In genomic region chr17:29569245-29569950, GRCh38 we compare ENCODE assay signal across 9 cellular contexts. TPM values are rescaled to one million over a fixed set of nuclear protein-coding genes. Genes with fewer than 3 reads are reported as not detected.
DNase-seq lines count a peak whose midpoint lies in the region; ATAC-seq, FAIRE-seq and TF ChIP-seq lines count a peak whose summit lies in the region.
"Had no signal": no experiment of that assay in that cellular context is flagged by ENCODE, and none has a peak within 500 bp of the region (broad histone marks: within the 10 kb centered on the region; RNA-seq: fewer than 3 reads in every experiment).

No MANE protein-coding gene starts in this region.

- no peak for TF ChIP-seq CTCF in A549 (IDR thresholded peaks at IDR 0.05)
- no peak for TF ChIP-seq CTCF in astrocyte (IDR thresholded peaks at IDR 0.05; ENCODE audit: insufficient read depth, low read depth, low read length)
- TF ChIP-seq CTCF in lower leg skin (IDR thresholded peaks at IDR 0.05), result no peak
- TF ChIP-seq CTCF in transverse colon (IDR thresholded peaks at IDR 0.05), result no peak

- peak overlapping the region; percentile 89 for H3K4me3 Mint-ChIP-seq in astrocyte (ENCODE audit: unreplicated experiment)

- DNase-seq in A549 (ENCODE audit: low read depth in 1 of 2, low spot score in 1 of 2) (no peak), HK-2 (ENCODE audit: unreplicated experiment) (peak; percentile 39), astrocyte (ENCODE audit: low read depth) (no peak), lower leg skin (ENCODE audit: low spot score in 2 of 2) (peak; percentile 15 to 72), transverse colon (no peak), LoVo (ENCODE audit: low spot score) (no peak), inferior parietal cortex (ENCODE audit: extremely low spot score) (no peak)

- H3K27me3 ChIP-seq in astrocyte (ENCODE audit: insufficient read depth, low read length), result peaks cover 5% of the 10 kb centered on the region
- H3K27me3 ChIP-seq in transverse colon, result no peaks in the 10 kb centered on the region

- 82% methylated on average over 14 of the region's 14 CpGs for WGBS in A549 (ENCODE audit: missing lambda C conversion rate)
- WGBS in lower leg skin, 2 donors, result 52 to 53% methylated on average over 14 of the region's 14 CpGs
- 69 to 92% methylated on average over 6 to 14 of the region's 14 CpGs for WGBS in transverse colon (ENCODE audit: low coverage in 1 of 2), 2 donors

- no peaks in the 10 kb centered on the region for H3K9me3 ChIP-seq in A549
- no peaks in the 10 kb centered on the region for H3K9me3 ChIP-seq in astrocyte (ENCODE audit: insufficient read depth, low read depth, low read length)
- H3K9me3 ChIP-seq in transverse colon, result no peaks in the 10 kb centered on the region

- H3K27ac ChIP-seq in A549 (peak overlapping the region; percentile 92 to 94), astrocyte (ENCODE audit: low read depth, low read length) (peak overlapping the region; percentile 3), transverse colon (peak overlapping the region; percentile 94 to 97 (median 95))

- ATAC-seq in A549, result no peak
- no peak for ATAC-seq in HG03521 (IDR thresholded peaks at IDR 0.05; ENCODE audit: unreplicated experiment)

- H3K4me1 Mint-ChIP-seq in astrocyte (ENCODE audit: low read depth, unreplicated experiment), result peaks cover 5% of the 10 kb centered on the region

- H3K9me3 Mint-ChIP-seq in astrocyte (ENCODE audit: unreplicated experiment), result no peaks in the 10 kb centered on the region

- H3K4me1 ChIP-seq in A549, result peaks cover 20% of the 10 kb centered on the region
- peaks cover 26% of the 10 kb centered on the region for H3K4me1 ChIP-seq in astrocyte (ENCODE audit: insufficient read depth, low read length)
- H3K4me1 ChIP-seq in transverse colon, result peaks cover 18 to 61% (median 42%) of the 10 kb centered on the region in 4 donors

- no peak for TF ChIP-seq EP300 in A549 (IDR thresholded peaks at IDR 0.05)
- TF ChIP-seq EP300 in transverse colon (IDR thresholded peaks at IDR 0.05; ENCODE audit: low read depth), result no peak

- in situ Hi-C loops in transverse colon (cut with MboI; ENCODE audit: low pct_ligation_motif_present in 1 of 4, low pct_unique_long_range_greater_than_20kb in 1 of 4, low sequenced_read_pairs in 3 of 4), result no loop called here

- POLR2A ChIA-PET in A549 (lab: Yijun Ruan, JAX), result interaction anchor here (4.0 kb wide), 1 partner anchor 22 kb away, joined by 21 read pairs; the partner anchor contains the start of gene ANKRD13B

- FAIRE-seq in A549 (lab: Jason Lieb, UNC), result no peak
- no peak for FAIRE-seq in astrocyte (lab: Jason Lieb, UNC)
- FAIRE-seq: islet of Langerhans had no signal

- H3K9ac ChIP-seq in astrocyte (ENCODE audit: low read length), result peak overlapping the region; percentile 83

- intact Hi-C loops in lower leg skin (cut with DNase I; ENCODE audit: low total_unique reads), result no loop called here
- intact Hi-C loops in transverse colon (cut with DNase I; ENCODE audit: low total_unique reads), result no loop called here

- H3K27me3 Mint-ChIP-seq in astrocyte (ENCODE audit: low read depth, unreplicated experiment), result peaks cover 8% of the 10 kb centered on the region

- TF ChIP-seq RAD21 in A549 (conservative IDR thresholded peaks at IDR 0.05 in 1 of 2, IDR thresholded peaks at IDR 0.05 in 1 of 2), result no peak

- H3K36me3 Mint-ChIP-seq in astrocyte (ENCODE audit: low read depth, unreplicated experiment), result peaks cover 9% of the 10 kb centered on the region

- no peaks in the 10 kb centered on the region for H3K79me2 ChIP-seq in astrocyte (ENCODE audit: insufficient read depth, low read length)

- H3K36me3 ChIP-seq in astrocyte (ENCODE audit: insufficient read depth, low read length) (no peaks in the 10 kb centered on the region), transverse colon (no peaks in the 10 kb centered on the region)

- H3K27ac Mint-ChIP-seq in astrocyte (ENCODE audit: unreplicated experiment), result peak overlapping the region; percentile 58

- H2AFZ ChIP-seq in astrocyte (ENCODE audit: low read depth, low read length), result peak overlapping the region; percentile 93

- H3K4me3 ChIP-seq in A549, result peak overlapping the region; percentile 62
- H3K4me3 ChIP-seq in astrocyte (ENCODE audit: insufficient read depth, low read depth, low read length), result peak overlapping the region; percentile 83
- H3K4me3 ChIP-seq in lower leg skin (ENCODE audit: low read depth, poor library complexity, severe bottlenecking), result peak overlapping the region; percentile 68
- peak overlapping the region; percentile 58 to 72 (median 61) for H3K4me3 ChIP-seq in transverse colon

- peaks cover 19% of the 10 kb centered on the region for H4K20me1 ChIP-seq in astrocyte (ENCODE audit: insufficient read depth, low read length)

- TF ChIP-seq POLR2A in A549 (IDR thresholded peaks at IDR 0.05; ENCODE audit: low read length), result no peak
- TF ChIP-seq POLR2A in lower leg skin (IDR thresholded peaks at IDR 0.05), result no peak
- no peak for TF ChIP-seq POLR2A in transverse colon (IDR thresholded peaks at IDR 0.05)

- H3K4me2 ChIP-seq in A549 (peak overlapping the region; percentile 83), astrocyte (ENCODE audit: low read length) (peak overlapping the region; percentile 92)

- CTCF ChIA-PET in A549 (lab: Yijun Ruan, JAX), result interaction anchor here (0.6 to 24.0 kb wide), 11 partner anchors 12 to 362 kb away, joined by 3 to 474 read pairs (median 4); partner anchors contain the start of genes ANKRD13B and CORO6

TF ChIP-seq in A549, 52 proteins besides CTCF, POLR2A, EP300 and RAD21 (continues in another document):
- no peak for TF ChIP-seq EHF (CRISPR knock-in tag; IDR thresholded peaks at IDR 0.05)
- no peak for TF ChIP-seq TP53 (CRISPR knock-in tag; IDR thresholded peaks at IDR 0.05)
- TF ChIP-seq HOXB5 (CRISPR knock-in tag; IDR thresholded peaks at IDR 0.05), result no peak
- TF ChIP-seq PBX3 (IDR thresholded peaks at IDR 0.05), result no peak
- TF ChIP-seq RNF2 (IDR thresholded peaks at IDR 0.05; ENCODE audit: borderline replicate concordance, low read depth), result no peak
- no peak for TF ChIP-seq ESRRA (IDR thresholded peaks at IDR 0.05; ENCODE audit: borderline replicate concordance, low read length)
- no peak for TF ChIP-seq CHD2 (IDR thresholded peaks at IDR 0.05; ENCODE audit: low read length, partially characterized antibody)

RNA-seq across cellular contexts. Expression of gene TP53I13, which starts 0.9 kb away (rescaled TPM):
- polyA plus RNA-seq in A549 (2011; rRNA removed), result 27.5 and 31.3 TPM in 2 replicates
- 54.4 and 79.1 TPM in 2 replicates for polyA plus RNA-seq in A549 (2012; cell fraction: cytosol; rRNA removed)
- polyA plus RNA-seq in A549 (2012; cell fraction: nucleus; rRNA removed), result 316 and 464 TPM in 2 replicates
- polyA plus RNA-seq in A549 (2017; fragmentation: RNase III; extraction: RNeasy Plus Mini Kit Qiagen cat#74134 plus additional on column Dnase treatment), result 50.5 to 59.0 TPM (median 57.8 TPM) in 3 replicates
- polyA minus RNA-seq in A549 (2011; rRNA and poly(A)+ RNA removed), result 21.7 and 42.5 TPM in 2 replicates
- total RNA-seq in astrocyte, result 31.7 and 31.8 TPM in 2 replicates
- 10 to 100 TPM; 30.2 to 55.8 (median 34.5) TPM for total RNA-seq in lower leg skin
- total RNA-seq in transverse colon, result 100 to 1,000 TPM in 1 of 4 donors, 10 to 100 TPM in 3; 47.8 to 144 (median 87.7) TPM

RNA-seq across cellular contexts. Expression of gene ABHD15, which starts 2.6 kb away (rescaled TPM):
- 13.5 and 16.5 TPM in 2 replicates for polyA plus RNA-seq in A549 (2011; rRNA removed)
- polyA plus RNA-seq in A549 (2012; cell fraction: cytosol; rRNA removed), result 10.6 and 15.2 TPM in 2 replicates
- 12.0 and 14.2 TPM in 2 replicates for polyA plus RNA-seq in A549 (2012; cell fraction: nucleus; rRNA removed)
- 13.6 to 15.8 TPM (median 14.7 TPM) in 3 replicates for polyA plus RNA-seq in A549 (2017; fragmentation: RNase III; extraction: RNeasy Plus Mini Kit Qiagen cat#74134 plus additional on column Dnase treatment)
- 19.5 and 19.6 TPM in 2 replicates for polyA minus RNA-seq in A549 (2011; rRNA and poly(A)+ RNA removed)
- 8.6 and 9.7 TPM in 2 replicates for total RNA-seq in astrocyte
- total RNA-seq in lower leg skin, result 10 to 100 TPM in 1 of 4 donors, 1 to 10 TPM in 3; 4.1 to 10.4 (median 7.5) TPM
- 10 to 100 TPM; 18.7 to 38.0 (median 24.6) TPM for total RNA-seq in transverse colon

RNA-seq across cellular contexts. Expression of gene GIT1, which starts 20.1 kb away (rescaled TPM):
- polyA plus RNA-seq in A549 (2011; rRNA removed), result 53.0 and 56.8 TPM in 2 replicates
- polyA plus RNA-seq in A549 (2012; cell fraction: cytosol; rRNA removed), result 73.4 and 97.2 TPM in 2 replicates
- polyA plus RNA-seq in A549 (2012; cell fraction: nucleus; rRNA removed), result 121 and 187 TPM in 2 replicates
- polyA plus RNA-seq in A549 (2017; fragmentation: RNase III; extraction: RNeasy Plus Mini Kit Qiagen cat#74134 plus additional on column Dnase treatment), result 45.2 to 47.8 TPM (median 45.3 TPM) in 3 replicates
- 104 and 105 TPM in 2 replicates for polyA minus RNA-seq in A549 (2011; rRNA and poly(A)+ RNA removed)
- total RNA-seq in astrocyte, result 48.9 and 52.2 TPM in 2 replicates
- total RNA-seq in lower leg skin, result 10 to 100 TPM; 44.0 to 67.1 (median 51.3) TPM
- 10 to 100 TPM; 39.2 to 71.8 (median 41.3) TPM for total RNA-seq in transverse colon

RNA-seq across cellular contexts. Expression of gene ANKRD13B, which starts 23.5 kb away (rescaled TPM):
- 4.0 and 4.5 TPM in 2 replicates for polyA plus RNA-seq in A549 (2011; rRNA removed)
- polyA plus RNA-seq in A549 (2012; cell fraction: cytosol; rRNA removed), result 16.3 and 21.8 TPM in 2 replicates
- 84.1 and 142 TPM in 2 replicates for polyA plus RNA-seq in A549 (2012; cell fraction: nucleus; rRNA removed)
- 15.3 to 17.8 TPM (median 16.4 TPM) in 3 replicates for polyA plus RNA-seq in A549 (2017; fragmentation: RNase III; extraction: RNeasy Plus Mini Kit Qiagen cat#74134 plus additional on column Dnase treatment)
- polyA minus RNA-seq in A549 (2011; rRNA and poly(A)+ RNA removed), result 9.2 and 10.1 TPM in 2 replicates
- total RNA-seq in astrocyte, result 16.3 and 17.9 TPM in 2 replicates
- total RNA-seq in lower leg skin, result 10 to 100 TPM in 2 of 4 donors, 1 to 10 TPM in 2; 8.1 to 18.8 (median 11.7) TPM
- total RNA-seq in transverse colon, result 1 to 10 TPM; 2.9 to 8.6 (median 5.6) TPM

RNA-seq across cellular contexts. Expression of gene CORO6, which starts 53.3 kb away (rescaled TPM):
- polyA plus RNA-seq in A549 (2011; rRNA removed) (5.0 and 6.1 TPM in 2 replicates), A549 (2017; fragmentation: RNase III; extraction: RNeasy Plus Mini Kit Qiagen cat#74134 plus additional on column Dnase treatment) (7.9 to 10.9 TPM (median 10.1 TPM) in 3 replicates)
- polyA plus RNA-seq in A549 (2012; cell fraction: cytosol; rRNA removed), result 9.2 and 10.4 TPM in 2 replicates
- polyA plus RNA-seq in A549 (2012; cell fraction: nucleus; rRNA removed), result 132 and 139 TPM in 2 replicates
- polyA minus RNA-seq in A549 (2011; rRNA and poly(A)+ RNA removed), result 11.6 and 12.8 TPM in 2 replicates
- total RNA-seq in astrocyte (8.9 and 9.5 TPM in 2 replicates), lower leg skin (10 to 100 TPM in 2 of 4 donors, 1 to 10 TPM in 2; 5.7 to 19.0 (median 8.7) TPM), transverse colon (10 to 100 TPM; 12.2 to 37.4 (median 13.9) TPM)

Comparison
In these comparisons a context has a peak if more than half of its experiments do, and no peak if none do; other contexts are left out.
1. DNase-seq: peak in HK-2 (single experiment) and lower leg skin (2 of 2); none in A549 (0 of 2), astrocyte (single experiment), transverse colon (single experiment), LoVo (single experiment) and inferior parietal cortex (single experiment).
2. H3K27ac ChIP-seq: peak in every context shown above with its lines; median percentile 95 in transverse colon; 93 in A549; 3 in astrocyte.
3. Peak in every context shown above with its lines, with median percentiles within 50 percentile points of each other: H3K4me3 ChIP-seq.